9 cellular contexts compared by ENCODE assay signal in genomic region chr14:71597955-71598659, GRCh38.
DNase-seq lines count a peak whose midpoint lies in the region; ATAC-seq and TF ChIP-seq lines count a peak whose summit lies in the region.
"Had no signal": no experiment of that assay in that cellular context is flagged by ENCODE, and none has a peak within 500 bp of the region (broad histone marks: within the 10 kb centered on the region; RNA-seq: fewer than 3 reads in every experiment).

No MANE protein-coding gene starts in this region.

- H3K36me3 ChIP-seq in effector memory CD4-positive, alpha-beta T cell (ENCODE audit: control insufficient read depth, insufficient read depth, low read length) = no peaks in the 10 kb centered on the region
- H3K36me3 ChIP-seq: heart right ventricle had no signal

- ATAC-seq in GM21367 (IDR thresholded peaks at IDR 0.05; ENCODE audit: unreplicated experiment) = peak; percentile 46
- ATAC-seq in HG03521 (IDR thresholded peaks at IDR 0.05; ENCODE audit: unreplicated experiment) = peak; percentile 60
- ATAC-seq: heart right ventricle had no signal

- peaks cover 43% of the 10 kb centered on the region for H3K36me3 Mint-ChIP-seq in activated T-helper 1 cell treated with anti-CD3 and anti-CD28 coated beads, Interleukin-12 subunit alpha, Interleukin-12 subunit beta, Interleukin-2, Interleukin-4 antibody, amounts not matched to agents 30 ng/mL and 10 ng/mL and 1 ng/mL, durations not matched to agents 14 hours and 24 hours and 36 hours (ENCODE audit: low read depth)

- peak overlapping the region; percentile 1 for H3K4me3 Mint-ChIP-seq in activated T-helper 1 cell treated with anti-CD3 and anti-CD28 coated beads, Interleukin-12 subunit alpha, Interleukin-12 subunit beta, Interleukin-2, Interleukin-4 antibody, amounts not matched to agents 30 ng/mL and 10 ng/mL and 1 ng/mL, durations not matched to agents 14 hours and 24 hours and 36 hours

- H3K27me3 ChIP-seq in effector memory CD4-positive, alpha-beta T cell (replicated peaks; ENCODE audit: control insufficient read depth, insufficient read depth, low read length, poor library complexity, severe bottlenecking) = no peaks in the 10 kb centered on the region
- H3K27me3 ChIP-seq: heart right ventricle had no signal

- H3K27ac ChIP-seq in effector memory CD4-positive, alpha-beta T cell (ENCODE audit: insufficient read depth, low read length, poor library complexity, severe bottlenecking) = no peak overlapping the region

- H3K4me1 ChIP-seq in effector memory CD4-positive, alpha-beta T cell (ENCODE audit: control insufficient read depth, insufficient read depth, low read length, poor library complexity, severe bottlenecking) = peaks cover 7% of the 10 kb centered on the region

- intact Hi-C loops in activated T-helper 1 cell treated with anti-CD3 and anti-CD28 coated beads, Interleukin-12 subunit alpha, Interleukin-12 subunit beta, Interleukin-2, Interleukin-4 antibody, amounts not matched to agents 30 ng/mL and 10 ng/mL and 1 ng/mL, durations not matched to agents 14 hours and 24 hours and 36 hours (cut with micrococcal nuclease) = no loop called here

- peak; percentile 73 for DNase-seq in GM12865 (ENCODE audit: low read depth)
- DNase-seq in activated T-helper 1 cell treated with anti-CD3 and anti-CD28 coated beads, Interleukin-12 subunit alpha, Interleukin-12 subunit beta, Interleukin-2, Interleukin-4 antibody, amounts not matched to agents 30 ng/mL and 10 ng/mL and 1 ng/mL, durations not matched to agents 14 hours and 24 hours and 36 hours (ENCODE audit: low spot score) = no peak
- no peak for DNase-seq in GM19238 (ENCODE audit: insufficient read length, low spot score)
- DNase-seq in NCI-H1436 treated with DMSO at 0.1 percent for 48 hours (lab: John Stamatoyannopoulos, UW) = no peak
- no peak for DNase-seq in dedifferentiated amniotic fluid mesenchymal stem cell (ENCODE audit: extremely low spot score)
- no peak for DNase-seq in effector memory CD4-positive, alpha-beta T cell
- DNase-seq: heart right ventricle had no signal

- TF ChIP-seq CTCF in GM12865 (IDR thresholded peaks at IDR 0.05; ENCODE audit: insufficient read depth, low read depth, low read length, missing control alignments) = no peak

- peaks cover 34% of the 10 kb centered on the region for H3K9me3 Mint-ChIP-seq in activated T-helper 1 cell treated with anti-CD3 and anti-CD28 coated beads, Interleukin-12 subunit alpha, Interleukin-12 subunit beta, Interleukin-2, Interleukin-4 antibody, amounts not matched to agents 30 ng/mL and 10 ng/mL and 1 ng/mL, durations not matched to agents 14 hours and 24 hours and 36 hours

- H3K4me3 ChIP-seq in GM12865 (ENCODE audit: low read depth, low read length) = no peak overlapping the region
- H3K4me3 ChIP-seq in effector memory CD4-positive, alpha-beta T cell (ENCODE audit: insufficient read depth, low read depth, low read length, poor library complexity, severe bottlenecking) = no peak overlapping the region
- H3K4me3 ChIP-seq: heart right ventricle had no signal

- no peaks in the 10 kb centered on the region for H3K9me3 ChIP-seq in effector memory CD4-positive, alpha-beta T cell (ENCODE audit: control insufficient read depth, low read length)

- H3K27me3 Mint-ChIP-seq in activated T-helper 1 cell treated with anti-CD3 and anti-CD28 coated beads, Interleukin-12 subunit alpha, Interleukin-12 subunit beta, Interleukin-2, Interleukin-4 antibody, amounts not matched to agents 30 ng/mL and 10 ng/mL and 1 ng/mL, durations not matched to agents 14 hours and 24 hours and 36 hours (ENCODE audit: insufficient read depth) = no peaks in the 10 kb centered on the region

- peak overlapping the region; percentile 26 for H3K27ac Mint-ChIP-seq in activated T-helper 1 cell treated with anti-CD3 and anti-CD28 coated beads, Interleukin-12 subunit alpha, Interleukin-12 subunit beta, Interleukin-2, Interleukin-4 antibody, amounts not matched to agents 30 ng/mL and 10 ng/mL and 1 ng/mL, durations not matched to agents 14 hours and 24 hours and 36 hours

- peaks cover 53% of the 10 kb centered on the region for H3K4me1 Mint-ChIP-seq in activated T-helper 1 cell treated with anti-CD3 and anti-CD28 coated beads, Interleukin-12 subunit alpha, Interleukin-12 subunit beta, Interleukin-2, Interleukin-4 antibody, amounts not matched to agents 30 ng/mL and 10 ng/mL and 1 ng/mL, durations not matched to agents 14 hours and 24 hours and 36 hours (ENCODE audit: low read depth)
